29 cellular contexts compared by ENCODE assay signal in the genomic region with DNA sequence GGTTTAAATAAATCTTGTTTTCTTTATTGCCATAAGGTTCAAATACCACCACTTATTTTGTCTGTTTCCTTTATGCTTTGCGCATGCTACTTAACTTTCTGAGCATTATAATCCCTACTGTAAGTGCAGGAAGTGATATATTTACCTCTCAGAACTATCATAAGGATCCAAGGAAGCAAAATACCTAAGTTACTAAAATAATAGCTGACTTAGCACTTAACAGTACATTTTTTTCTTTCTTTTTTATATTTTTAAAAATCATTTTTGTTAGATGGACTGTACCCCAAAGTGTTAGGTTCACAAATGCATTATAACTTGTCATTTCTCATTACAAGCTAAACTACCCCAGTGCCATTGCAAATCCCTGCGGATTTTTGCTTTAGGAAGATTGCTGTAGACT.
"Had no signal": no experiment of that assay in that cellular context is flagged by ENCODE, and none has a peak within 500 bp of the region (broad histone marks: within the 10 kb centered on the region; RNA-seq: fewer than 3 reads in every experiment).

No MANE protein-coding gene starts in this region.

- H3K9me3 ChIP-seq: left lung, lower lobe of right lung, neutrophil, ovary, right atrium auricular region, spleen, suprapubic skin, thoracic aorta, tibial nerve, upper lobe of left lung, vagina had no signal

- H3K4me1 Mint-ChIP-seq: immature natural killer cell; natural killer cell; stimulated activated effector memory CD8-positive, alpha-beta T cell treated with anti-CD3 and anti-CD28 coated beads, Interleukin-12 subunit alpha, Interleukin-12 subunit beta, amount 100 ng/mL, for 72 hours had no signal

- DNase-seq: hypothalamus; immature natural killer cell; kidney; left colon; left lung; lower lobe of right lung; mammary epithelial cell; mesenchymal stem cell; natural killer cell; nephron progenitor cell; occipital lobe; ovary; spleen; stimulated activated CD4-positive, alpha-beta T cell treated with anti-CD3 and anti-CD28 coated beads, Interleukin-4, amount 100 ng/mL, for 24 hours; stimulated activated naive CD4-positive, alpha-beta T cell; upper lobe of left lung had no signal

- H3K4me3 ChIP-seq: left lung, lower lobe of right lung, neural progenitor cell, ovary, right atrium auricular region, skin epidermis, spleen, suprapubic skin, thoracic aorta, tibial nerve, upper lobe of left lung, vagina had no signal

- H3K27ac ChIP-seq: left lung, lower lobe of right lung, neural progenitor cell, neutrophil, ovary, right atrium auricular region, skin epidermis, spleen, suprapubic skin, tibial nerve, upper lobe of left lung, vagina had no signal

- H3K4me1 ChIP-seq: left lung, lower lobe of right lung, neural progenitor cell, spleen, upper lobe of left lung, vagina had no signal

- H3K4me2 ChIP-seq: neural progenitor cell had no signal

- H3K27me3 Mint-ChIP-seq: progenitor cell of endocrine pancreas; stimulated activated naive CD8-positive, alpha-beta T cell treated with anti-CD3 and anti-CD28 coated beads, Interleukin-15, Interleukin-2, amounts not matched to agents 100 ng/mL and 50 ng/mL, for 24 hours had no signal

- H3K4me3 Mint-ChIP-seq: immature natural killer cell; natural killer cell; nephron progenitor cell; neural progenitor cell; stimulated activated effector memory CD8-positive, alpha-beta T cell treated with anti-CD3 and anti-CD28 coated beads, Interleukin-12 subunit alpha, Interleukin-12 subunit beta, amount 100 ng/mL, for 72 hours; stimulated activated naive CD8-positive, alpha-beta T cell treated with anti-CD3 and anti-CD28 coated beads, Interleukin-15, Interleukin-2, amounts not matched to agents 100 ng/mL and 50 ng/mL, for 24 hours had no signal

- H2AFZ ChIP-seq: neural progenitor cell had no signal

- H3K36me3 Mint-ChIP-seq: immature natural killer cell; natural killer cell; neural progenitor cell; stimulated activated effector memory CD8-positive, alpha-beta T cell treated with anti-CD3 and anti-CD28 coated beads, Interleukin-12 subunit alpha, Interleukin-12 subunit beta, amount 100 ng/mL, for 72 hours had no signal

- ATAC-seq: left colon; left lung; lower lobe of right lung; natural killer cell; sciatic nerve; stimulated activated effector memory CD8-positive, alpha-beta T cell treated with anti-CD3 and anti-CD28 coated beads, Interleukin-12 subunit alpha, Interleukin-12 subunit beta, amount 100 ng/mL, for 72 hours had no signal

- H3K36me3 ChIP-seq: left lung, lower lobe of right lung, neural progenitor cell, neutrophil, ovary, right atrium auricular region, spleen, suprapubic skin, thoracic aorta, tibial nerve, upper lobe of left lung, vagina had no signal

- H3K9me3 Mint-ChIP-seq: nephron progenitor cell; neural progenitor cell; stimulated activated naive CD8-positive, alpha-beta T cell treated with anti-CD3 and anti-CD28 coated beads, Interleukin-15, Interleukin-2, amounts not matched to agents 100 ng/mL and 50 ng/mL, for 24 hours had no signal

- FAIRE-seq: islet of Langerhans, kidney had no signal

- H3K27me3 ChIP-seq: left lung, neural progenitor cell, neutrophil, ovary, right atrium auricular region, spleen, suprapubic skin, tibial nerve, upper lobe of left lung, vagina had no signal

- H3K9ac ChIP-seq: neural progenitor cell had no signal

- H3K27ac Mint-ChIP-seq: immature natural killer cell; natural killer cell; neural progenitor cell; progenitor cell of endocrine pancreas; stimulated activated effector memory CD8-positive, alpha-beta T cell treated with anti-CD3 and anti-CD28 coated beads, Interleukin-12 subunit alpha, Interleukin-12 subunit beta, amount 100 ng/mL, for 72 hours; stimulated activated naive CD8-positive, alpha-beta T cell treated with anti-CD3 and anti-CD28 coated beads, Interleukin-15, Interleukin-2, amounts not matched to agents 100 ng/mL and 50 ng/mL, for 24 hours had no signal
